Comparison of ENCODE assay signal across 1 cellular context in genomic region chr19:53634768-53635167, GRCh38.
TF ChIP-seq lines count a peak whose summit lies in the region.

No MANE protein-coding gene starts in this region.

TF ChIP-seq in HepG2, 621 proteins besides CTCF, POLR2A, EP300 and RAD21 (continued from another document):
- TF ChIP-seq ZMAT5 (CRISPR knock-in tag; IDR thresholded peaks at IDR 0.05; ENCODE audit: borderline replicate concordance, low read depth), result no peak
- TF ChIP-seq ELK4 (CRISPR knock-in tag; IDR thresholded peaks at IDR 0.05; ENCODE audit: borderline replicate concordance), result no peak
- peak; percentile 46 for TF ChIP-seq CEBPG (CRISPR knock-in tag; IDR thresholded peaks at IDR 0.05)
- no peak for TF ChIP-seq ATF7 (IDR thresholded peaks at IDR 0.05)
- no peak for TF ChIP-seq ATF7 (CRISPR knock-in tag; IDR thresholded peaks at IDR 0.05)
- no peak for TF ChIP-seq NCOA5 (CRISPR knock-in tag; IDR thresholded peaks at IDR 0.05)
- TF ChIP-seq ZNF878 (CRISPR knock-in tag; IDR thresholded peaks at IDR 0.05), result no peak
- TF ChIP-seq SAP130 (CRISPR knock-in tag; IDR thresholded peaks at IDR 0.05; ENCODE audit: low read depth), result peak; percentile 31; the same call in 1 of the 2 replicates
- TF ChIP-seq ZNF800 (CRISPR knock-in tag; IDR thresholded peaks at IDR 0.05), result no peak
- no peak for TF ChIP-seq ZNF577 (CRISPR knock-in tag; IDR thresholded peaks at IDR 0.05; ENCODE audit: borderline replicate concordance, low read depth)
- no peak for TF ChIP-seq E2F5 (CRISPR knock-in tag; conservative IDR thresholded peaks at IDR 0.05)
- no peak for TF ChIP-seq BRD4 (CRISPR knock-in tag; IDR thresholded peaks at IDR 0.05)
- no peak for TF ChIP-seq SNAI1 (CRISPR knock-in tag; IDR thresholded peaks at IDR 0.05; ENCODE audit: borderline replicate concordance)
- peak; percentile 54; the same call in 1 of the 2 replicates for TF ChIP-seq MED1 (CRISPR knock-in tag; IDR thresholded peaks at IDR 0.05)
- TF ChIP-seq NFE2L1 (CRISPR knock-in tag; IDR thresholded peaks at IDR 0.05; ENCODE audit: borderline replicate concordance), result no peak
- TF ChIP-seq BCL6 (CRISPR knock-in tag; IDR thresholded peaks at IDR 0.05), result peak; percentile 65
- TF ChIP-seq NFRKB (IDR thresholded peaks at IDR 0.05), result no peak
- TF ChIP-seq MAZ (IDR thresholded peaks at IDR 0.05; ENCODE audit: borderline replicate concordance, low read depth, low read length), result no peak
- TF ChIP-seq MAZ (CRISPR knock-in tag; IDR thresholded peaks at IDR 0.05; ENCODE audit: low read depth), result no peak
- TF ChIP-seq JUND (CRISPR knock-in tag; IDR thresholded peaks at IDR 0.05), result no peak
- TF ChIP-seq ZNF12 (CRISPR knock-in tag; IDR thresholded peaks at IDR 0.05), result no peak
- TF ChIP-seq ZNF564 (CRISPR knock-in tag; IDR thresholded peaks at IDR 0.05), result no peak
- no peak for TF ChIP-seq KLF13 (CRISPR knock-in tag; IDR thresholded peaks at IDR 0.05)
- TF ChIP-seq CBFB (CRISPR knock-in tag; IDR thresholded peaks at IDR 0.05), result no peak
- no peak for TF ChIP-seq POLR2AphosphoS5 (IDR thresholded peaks at IDR 0.05; ENCODE audit: low read depth, low read length)
- no peak for TF ChIP-seq ZC3H13 (CRISPR knock-in tag; IDR thresholded peaks at IDR 0.05)
- TF ChIP-seq FLYWCH1 (CRISPR knock-in tag; IDR thresholded peaks at IDR 0.05), result no peak
- no peak for TF ChIP-seq ZNF567 (CRISPR knock-in tag; IDR thresholded peaks at IDR 0.05; ENCODE audit: borderline replicate concordance)
- 0 out of 2 replicates have a peak, but pooled peaks have one; percentile 3 for TF ChIP-seq CEBPB (IDR thresholded peaks at IDR 0.05; ENCODE audit: borderline replicate concordance, low read depth, low read length)
- no peak for TF ChIP-seq REL (CRISPR knock-in tag; conservative IDR thresholded peaks at IDR 0.05)
- TF ChIP-seq NR2F2 (IDR thresholded peaks at IDR 0.05; ENCODE audit: borderline replicate concordance, low read depth), result no peak
- TF ChIP-seq HNF4G (IDR thresholded peaks at IDR 0.05; ENCODE audit: borderline replicate concordance, low read depth, low read length), result no peak
- TF ChIP-seq HNF4G (CRISPR knock-in tag; IDR thresholded peaks at IDR 0.05; ENCODE audit: borderline replicate concordance, low read depth), result no peak
- no peak for TF ChIP-seq ARNT2 (CRISPR knock-in tag; IDR thresholded peaks at IDR 0.05; ENCODE audit: low read depth)
- no peak for TF ChIP-seq ZFP62 (CRISPR knock-in tag; IDR thresholded peaks at IDR 0.05)
- TF ChIP-seq ZBTB20 (CRISPR knock-in tag; IDR thresholded peaks at IDR 0.05; ENCODE audit: borderline replicate concordance, low read depth), result no peak
- no peak for TF ChIP-seq ZKSCAN8 (CRISPR knock-in tag; IDR thresholded peaks at IDR 0.05; ENCODE audit: borderline replicate concordance)
- TF ChIP-seq FOXO1 (CRISPR knock-in tag; IDR thresholded peaks at IDR 0.05), result peak; percentile 49; the same call in 1 of the 2 replicates
- no peak for TF ChIP-seq ZGPAT (CRISPR knock-in tag; IDR thresholded peaks at IDR 0.05)
- TF ChIP-seq THYN1 (CRISPR knock-in tag; IDR thresholded peaks at IDR 0.05; ENCODE audit: borderline replicate concordance, low read depth), result no peak
- TF ChIP-seq ZMYM4 (CRISPR knock-in tag; IDR thresholded peaks at IDR 0.05), result no peak
- 0 out of 2 replicates have a peak, but pooled peaks have one; percentile 23 for TF ChIP-seq IKZF5 (CRISPR knock-in tag; IDR thresholded peaks at IDR 0.05)
TF ChIP-seq in HepG2: peak in this region for 16.
